ENCODE assay signal across 8 cellular contexts in genomic region chr5:163458778-163459405, GRCh38. TPM values are rescaled to one million over a fixed set of nuclear protein-coding genes. Genes with fewer than 3 reads are reported as not detected.
DNase-seq lines count a peak whose midpoint lies in the region; ATAC-seq and TF ChIP-seq lines count a peak whose summit lies in the region.

No MANE protein-coding gene starts in this region.

- no peak for ATAC-seq in activated CD8-positive, alpha-beta T cell treated with anti-CD3 and anti-CD28 coated beads for 36 hours
- ATAC-seq in thoracic aorta (ENCODE audit: insufficient number of reproducible peaks, low FRiP score, low read depth) (no peak), HG03520 (IDR thresholded peaks at IDR 0.05; ENCODE audit: unreplicated experiment) (no peak)

- peak overlapping the region; percentile 81 to 88 for H3K27ac ChIP-seq in thoracic aorta

- peaks cover 15 to 43% of the 10 kb centered on the region in 2 donors for H3K4me1 ChIP-seq in thoracic aorta (ENCODE audit: control insufficient read depth in 1 of 2, low read depth in 2 of 2)

- no peak for TF ChIP-seq CTCF in activated CD8-positive, alpha-beta T cell treated with anti-CD3 and anti-CD28 coated beads for 36 hours (IDR thresholded peaks at IDR 0.05)
- no peak for TF ChIP-seq CTCF in thoracic aorta (IDR thresholded peaks at IDR 0.05)

- no peaks in the 10 kb centered on the region for H3K27me3 Mint-ChIP-seq in activated CD4-positive, alpha-beta T cell treated with anti-CD3 and anti-CD28 coated beads, Interleukin-2, amount 10 ng/mL, durations not matched to agents 7 days and 5 days
- no peaks in the 10 kb centered on the region for H3K27me3 Mint-ChIP-seq in activated CD8-positive, alpha-beta T cell treated with anti-CD3 and anti-CD28 coated beads for 36 hours

- peak overlapping the region; percentile 91 for H3K4me3 Mint-ChIP-seq in activated CD4-positive, alpha-beta T cell treated with anti-CD3 and anti-CD28 coated beads, Interleukin-2, amount 10 ng/mL, durations not matched to agents 7 days and 5 days
- H3K4me3 Mint-ChIP-seq in activated CD8-positive, alpha-beta T cell treated with anti-CD3 and anti-CD28 coated beads for 36 hours = peak overlapping the region; percentile 88

- POLR2A ChIA-PET in activated CD4-positive, alpha-beta T cell treated with anti-CD3 and anti-CD28 coated beads, Interleukin-2, amount 10 ng/mL, durations not matched to agents 7 days and 5 days (lab: Charles Lee) = interaction anchor here (1.1 to 1.4 kb wide), 2 partner anchors 44 to 47 kb away, joined by 3 read pairs; partner anchors contain the start of gene MAT2B
- POLR2A ChIA-PET in activated CD8-positive, alpha-beta T cell treated with anti-CD3 and anti-CD28 coated beads for 36 hours (lab: Charles Lee) = interaction anchor here (1.4 to 6.4 kb wide), 6 partner anchors 10 to 48 kb away, joined by 5 to 168 read pairs (median 19); partner anchors contain the start of genes CCNG1 and MAT2B

- H3K9me3 Mint-ChIP-seq in activated CD4-positive, alpha-beta T cell treated with anti-CD3 and anti-CD28 coated beads, Interleukin-2, amount 10 ng/mL, durations not matched to agents 7 days and 5 days = no peaks in the 10 kb centered on the region
- no peaks in the 10 kb centered on the region for H3K9me3 Mint-ChIP-seq in activated CD8-positive, alpha-beta T cell treated with anti-CD3 and anti-CD28 coated beads for 36 hours

- intact Hi-C loops in activated CD8-positive, alpha-beta T cell treated with anti-CD3 and anti-CD28 coated beads for 36 hours (cut with micrococcal nuclease) = no loop called here

- peaks cover 49% of the 10 kb centered on the region for H3K4me1 Mint-ChIP-seq in activated CD4-positive, alpha-beta T cell treated with anti-CD3 and anti-CD28 coated beads, Interleukin-2, amount 10 ng/mL, durations not matched to agents 7 days and 5 days
- H3K4me1 Mint-ChIP-seq in activated CD8-positive, alpha-beta T cell treated with anti-CD3 and anti-CD28 coated beads for 36 hours (ENCODE audit: low read depth) = peaks cover 38% of the 10 kb centered on the region

- DNase-seq in activated CD4-positive, alpha-beta T cell treated with anti-CD3 and anti-CD28 coated beads, Interleukin-2, amount 10 ng/mL, durations not matched to agents 7 days and 5 days = no peak
- DNase-seq in activated CD4-positive, alpha-beta T cell treated with anti-CD3 and anti-CD28 coated beads, Interleukin-2, amount 50 U/mL, for 1 hour = no peak
- DNase-seq in activated CD8-positive, alpha-beta T cell treated with anti-CD3 and anti-CD28 coated beads for 36 hours = no peak
- DNase-seq in thoracic aorta (ENCODE audit: low spot score) (no peak), SHP77 (lab: John Stamatoyannopoulos, UW) (no peak), AG08396 (ENCODE audit: low spot score) (no peak)

- H3K9me3 ChIP-seq in iPS-18c (ENCODE audit: control insufficient read depth, insufficient read depth, low read length) (no peaks in the 10 kb centered on the region), thoracic aorta (no peaks in the 10 kb centered on the region)

- H3K36me3 ChIP-seq in thoracic aorta = no peaks in the 10 kb centered on the region

- H3K27ac Mint-ChIP-seq in activated CD4-positive, alpha-beta T cell treated with anti-CD3 and anti-CD28 coated beads, Interleukin-2, amount 10 ng/mL, durations not matched to agents 7 days and 5 days = peak overlapping the region; percentile 99
- peak overlapping the region; percentile 100 for H3K27ac Mint-ChIP-seq in activated CD8-positive, alpha-beta T cell treated with anti-CD3 and anti-CD28 coated beads for 36 hours

- H3K4me3 ChIP-seq in iPS-18c (ENCODE audit: insufficient read depth, low read depth, low read length) = peak overlapping the region; percentile 92
- peak overlapping the region; percentile 69 for H3K4me3 ChIP-seq in thoracic aorta

- CTCF ChIA-PET in activated CD4-positive, alpha-beta T cell treated with anti-CD3 and anti-CD28 coated beads, Interleukin-2, amount 10 ng/mL, durations not matched to agents 7 days and 5 days (lab: Charles Lee) = interaction anchor here (0.6 to 4.7 kb wide), 6 partner anchors 12 to 49 kb away, joined by 3 to 28 read pairs (median 4); partner anchors contain the start of gene CCNG1
- CTCF ChIA-PET in activated CD8-positive, alpha-beta T cell treated with anti-CD3 and anti-CD28 coated beads for 36 hours (lab: Charles Lee) = interaction anchor here (0.9 to 3.9 kb wide), 7 partner anchors 10 to 52 kb away, joined by 3 to 25 read pairs (median 4); partner anchors contain the start of gene MAT2B

- no peaks in the 10 kb centered on the region for H3K27me3 ChIP-seq in thoracic aorta (replicated peaks; ENCODE audit: insufficient read depth)

- H3K36me3 Mint-ChIP-seq in activated CD4-positive, alpha-beta T cell treated with anti-CD3 and anti-CD28 coated beads, Interleukin-2, amount 10 ng/mL, durations not matched to agents 7 days and 5 days (ENCODE audit: low read depth) = peaks cover 42% of the 10 kb centered on the region
- peaks cover 38% of the 10 kb centered on the region for H3K36me3 Mint-ChIP-seq in activated CD8-positive, alpha-beta T cell treated with anti-CD3 and anti-CD28 coated beads for 36 hours (ENCODE audit: low read depth)

RNA-seq across cellular contexts. Expression of gene NUDCD2, which starts 1.0 kb away (rescaled TPM):
- total RNA-seq in activated CD4-positive, alpha-beta T cell treated with anti-CD3 and anti-CD28 coated beads, Interleukin-2, amount 10 ng/mL, durations not matched to agents 7 days and 5 days = 10 to 100 TPM; 29.9 to 33.1 TPM
- total RNA-seq in activated CD8-positive, alpha-beta T cell treated with anti-CD3 and anti-CD28 coated beads for 36 hours = 10 to 100 TPM; 55.5 to 62.7 TPM
- 1 to 10 TPM; 4.7 to 5.5 TPM for total RNA-seq in thoracic aorta

RNA-seq across cellular contexts. Expression of gene HMMR, which starts 1.5 kb away (rescaled TPM):
- 10 to 100 TPM; 69.4 to 77.8 TPM for total RNA-seq in activated CD4-positive, alpha-beta T cell treated with anti-CD3 and anti-CD28 coated beads, Interleukin-2, amount 10 ng/mL, durations not matched to agents 7 days and 5 days
- 10 to 100 TPM; 94.2 to 95.2 TPM for total RNA-seq in activated CD8-positive, alpha-beta T cell treated with anti-CD3 and anti-CD28 coated beads for 36 hours
- 1 to 10 TPM in 1 of 2 donors, not detected in 1; 1.1 TPM for total RNA-seq in thoracic aorta

RNA-seq across cellular contexts. Expression of gene CCNG1, which starts 21.5 kb away (rescaled TPM):
- 100 to 1,000 TPM; 137 to 142 TPM for total RNA-seq in activated CD4-positive, alpha-beta T cell treated with anti-CD3 and anti-CD28 coated beads, Interleukin-2, amount 10 ng/mL, durations not matched to agents 7 days and 5 days
- 100 to 1,000 TPM; 134 to 139 TPM for total RNA-seq in activated CD8-positive, alpha-beta T cell treated with anti-CD3 and anti-CD28 coated beads for 36 hours
- total RNA-seq in thoracic aorta = 10 to 100 TPM; 83.0 to 83.7 TPM

RNA-seq across cellular contexts. Expression of gene MAT2B, which starts 46.5 kb away (rescaled TPM):
- 10 to 100 TPM; 91.4 to 94.4 TPM for total RNA-seq in activated CD4-positive, alpha-beta T cell treated with anti-CD3 and anti-CD28 coated beads, Interleukin-2, amount 10 ng/mL, durations not matched to agents 7 days and 5 days
- total RNA-seq in activated CD8-positive, alpha-beta T cell treated with anti-CD3 and anti-CD28 coated beads for 36 hours = 10 to 100 TPM; 71.5 to 71.6 TPM
- 10 to 100 TPM; 51.6 to 52.3 TPM for total RNA-seq in thoracic aorta

Comparison
In these comparisons a context has a peak if more than half of its experiments do, and no peak if none do; other contexts are left out.
1. RNA of gene NUDCD2, which starts 1.0 kb away (total RNA-seq): 55.5 to 62.7 TPM in activated CD8-positive, alpha-beta T cell treated with anti-CD3 and anti-CD28 coated beads for 36 hours and 29.9 to 33.1 TPM in activated CD4-positive, alpha-beta T cell treated with anti-CD3 and anti-CD28 coated beads, Interleukin-2, amount 10 ng/mL, durations not matched to agents 7 days and 5 days; 4.7 to 5.5 TPM in thoracic aorta; every median in the first group is over 4 times any median in the second.
2. RNA of gene HMMR, which starts 1.5 kb away (total RNA-seq): 94.2 to 95.2 TPM in activated CD8-positive, alpha-beta T cell treated with anti-CD3 and anti-CD28 coated beads for 36 hours and 69.4 to 77.8 TPM in activated CD4-positive, alpha-beta T cell treated with anti-CD3 and anti-CD28 coated beads, Interleukin-2, amount 10 ng/mL, durations not matched to agents 7 days and 5 days; 1.1 TPM in thoracic aorta; every median in the first group is over 10 times any median in the second.